8 cellular contexts compared by ENCODE assay signal in the genomic region with DNA sequence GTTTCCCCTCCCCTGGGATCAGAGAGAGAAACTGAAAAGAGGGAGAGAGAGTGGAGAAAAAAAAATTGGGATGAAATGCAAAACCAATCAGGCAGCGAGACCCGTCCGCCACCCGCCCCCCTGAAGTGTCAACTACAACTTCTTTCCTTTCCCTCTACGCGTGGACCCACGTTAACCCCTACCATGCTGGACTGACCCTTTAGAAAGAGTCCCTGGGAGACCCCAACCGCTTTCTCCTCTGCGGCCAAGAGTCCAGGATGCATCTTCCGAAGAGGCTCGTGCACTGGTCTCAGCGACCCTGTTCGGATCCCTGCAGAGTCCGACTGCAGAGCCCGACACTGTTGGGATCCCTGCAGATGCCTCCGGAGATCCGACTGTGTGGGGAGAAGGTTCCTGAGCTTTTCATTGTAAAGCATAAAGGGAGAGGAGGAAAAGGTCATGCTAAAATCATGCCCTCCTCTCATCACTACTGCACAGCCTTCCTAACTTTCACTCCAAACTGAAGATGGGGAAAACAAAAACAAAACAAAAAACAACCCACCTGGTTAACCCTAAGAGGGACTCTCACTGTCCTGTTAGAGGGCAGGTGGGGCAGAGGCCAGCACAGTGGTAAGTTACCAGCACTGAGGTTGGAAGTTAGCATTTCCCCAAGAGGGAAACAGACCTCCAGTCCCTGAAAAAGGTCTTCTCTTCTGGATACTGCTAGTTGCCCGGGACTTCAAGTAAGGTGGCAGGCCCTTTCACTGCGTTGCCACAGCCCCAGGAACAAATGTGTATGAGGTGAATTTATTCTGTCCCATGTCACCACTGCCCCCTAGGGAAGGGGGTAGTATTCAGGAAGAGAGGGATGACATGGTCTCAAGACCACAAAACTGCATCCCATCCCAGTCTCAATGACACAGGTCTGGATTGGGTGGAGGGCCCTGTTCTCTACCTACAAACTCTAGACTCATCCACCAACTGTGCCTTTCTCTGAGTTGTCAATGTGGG. TPM values are rescaled to one million over a fixed set of nuclear protein-coding genes. Genes with fewer than 3 reads are reported as not detected.
DNase-seq lines count a peak whose midpoint lies in the region; ATAC-seq and TF ChIP-seq lines count a peak whose summit lies in the region.

No MANE protein-coding gene starts in this region.

- H3K4me1 ChIP-seq in GM23248 (ENCODE audit: insufficient read depth), result peaks cover 4% of the 10 kb centered on the region
- peaks cover 0 to 53% (median 9%) of the 10 kb centered on the region in 3 donors for H3K4me1 ChIP-seq in gastroesophageal sphincter

- H3K27ac ChIP-seq in GM23248, result no peak overlapping the region
- peak overlapping the region in 3 of 4 donors; percentile 40 to 86 (median 59) for H3K27ac ChIP-seq in gastroesophageal sphincter
- no peak overlapping the region for H3K27ac ChIP-seq in brain microvascular endothelial cell

- H3K79me2 ChIP-seq in GM23248 (ENCODE audit: insufficient read depth), result no peaks in the 10 kb centered on the region

- no peaks in the 10 kb centered on the region for H3K9me2 ChIP-seq in GM23248 (ENCODE audit: insufficient read depth)

- H3K9me3 ChIP-seq in GM23248 (ENCODE audit: low read depth), result no peaks in the 10 kb centered on the region
- no peaks in the 10 kb centered on the region for H3K9me3 ChIP-seq in T-helper 17 cell (ENCODE audit: control insufficient read depth, low read length, poor library complexity, severe bottlenecking)
- no peaks in the 10 kb centered on the region for H3K9me3 ChIP-seq in gastroesophageal sphincter

- H3K27ac Mint-ChIP-seq in T-helper 17 cell, result no peak overlapping the region

- no peak overlapping the region for H2AFZ ChIP-seq in GM23248

- TF ChIP-seq CTCF in gastroesophageal sphincter (IDR thresholded peaks at IDR 0.05), result no peak
- no peak for TF ChIP-seq CTCF in brain microvascular endothelial cell (IDR thresholded peaks at IDR 0.05; ENCODE audit: low read depth, low read length, missing control alignments)

- peak overlapping the region; percentile 53 for H3K4me3 ChIP-seq in GM23248
- H3K4me3 ChIP-seq in gastroesophageal sphincter, result peak overlapping the region; percentile 64 to 68
- H3K4me3 ChIP-seq in brain microvascular endothelial cell (ENCODE audit: low read depth, low read length), result no peak overlapping the region

- no peak for TF ChIP-seq POLR2A in gastroesophageal sphincter (IDR thresholded peaks at IDR 0.05)

- no peak for TF ChIP-seq EP300 in gastroesophageal sphincter (IDR thresholded peaks at IDR 0.05)

- peaks cover 62% of the 10 kb centered on the region for H3K27me3 Mint-ChIP-seq in T-helper 17 cell

- peaks cover 7% of the 10 kb centered on the region for H3K36me3 Mint-ChIP-seq in T-helper 17 cell (ENCODE audit: low read depth)

- peak overlapping the region; percentile 77 for H3K4me2 ChIP-seq in GM23248 (ENCODE audit: unreplicated experiment)

- H3K36me3 ChIP-seq in GM23248 (ENCODE audit: low read depth) (no peaks in the 10 kb centered on the region), gastroesophageal sphincter (no peaks in the 10 kb centered on the region), brain microvascular endothelial cell (replicated peaks) (no peaks in the 10 kb centered on the region)

- no peak for DNase-seq in GM23248
- DNase-seq in T-helper 17 cell, result no peak
- peak; percentile 55 for DNase-seq in retina
- DNase-seq in 8988T, result no peak
- DNase-seq in NCI-H1694 treated with DMSO at 0.1 percent for 48 hours (lab: John Stamatoyannopoulos, UW), result no peak
- no peak for DNase-seq in brain microvascular endothelial cell

- no peak overlapping the region for H3K9ac ChIP-seq in GM23248

- 25 to 36% methylated on average over 19 of the region's 19 CpGs for WGBS in GM23248 (ENCODE audit: low coverage in 1 of 2, low lambda C conversion rate in 2 of 2, missing lambda C conversion rate in 2 of 2), 2 experiments
- 7 to 65% methylated on average over 2 to 7 of the region's 19 CpGs for WGBS in gastroesophageal sphincter (ENCODE audit: low coverage in 1 of 2), 2 donors

- peaks cover 9% of the 10 kb centered on the region for H3K4me1 Mint-ChIP-seq in T-helper 17 cell

- H3K27me3 ChIP-seq in GM23248 (replicated peaks; ENCODE audit: insufficient read depth) (peaks cover 36% of the 10 kb centered on the region), gastroesophageal sphincter (peaks cover 34% of the 10 kb centered on the region), brain microvascular endothelial cell (replicated peaks) (peaks cover 59% of the 10 kb centered on the region)

- in situ Hi-C loops in GM23248 (cut with MboI), result loop anchor here (10.0 kb wide), 1 partner anchor 214 kb away; no protein-coding TSS in a partner anchor
- in situ Hi-C loops in brain microvascular endothelial cell (cut with HindIII; ENCODE audit: low pct_ligation_motif_present, low sequenced_read_pairs), result no loop called here

- H4K20me1 ChIP-seq in GM23248 (ENCODE audit: insufficient read depth), result no peaks in the 10 kb centered on the region

- H3F3A ChIP-seq in GM23248 (ENCODE audit: insufficient read depth), result peaks cover 7% of the 10 kb centered on the region; the same call in 1 of the 2 replicates

- ATAC-seq in T-helper 17 cell, result no peak
- no peak for ATAC-seq in gastroesophageal sphincter
- ATAC-seq in HG03469 (IDR thresholded peaks at IDR 0.05; ENCODE audit: unreplicated experiment), result no peak

- H3K4me3 Mint-ChIP-seq in T-helper 17 cell, result peak overlapping the region; percentile 78

RNA-seq across cellular contexts. Expression of gene ADAMTS8, which starts 0.6 kb away (rescaled TPM):
- under 0.01 and 0.63 TPM in 2 replicates for total RNA-seq in GM23248 (2014; rRNA removed; shearing (Covaris generic))
- polyA plus RNA-seq in GM23248 (2016; fragmentation: Nextera tagmentation; extraction: Ambion mirVana), result 0.09 and 0.10 TPM in 2 replicates
- not detected for total RNA-seq in T-helper 17 cell
- 10 to 100 TPM in 3 of 4 donors, 1 to 10 TPM in 1; 10.0 to 45.6 (median 34.0) TPM for total RNA-seq in gastroesophageal sphincter

RNA-seq across cellular contexts. Expression of gene ADAMTS15, which starts 19.5 kb away (rescaled TPM):
- 0.97 and 1.3 TPM in 2 replicates for total RNA-seq in GM23248 (2014; rRNA removed; shearing (Covaris generic))
- polyA plus RNA-seq in GM23248 (2016; fragmentation: Nextera tagmentation; extraction: Ambion mirVana), result 0.09 TPM in 2 replicates
- total RNA-seq in T-helper 17 cell, result not detected
- total RNA-seq in gastroesophageal sphincter, result 10 to 100 TPM in 1 of 4 donors, 1 to 10 TPM in 3; 8.4 to 11.8 (median 9.5) TPM

Comparison
In these comparisons a context has a peak if more than half of its experiments do, and no peak if none do; other contexts are left out.
1. H3K27ac ChIP-seq: peak in gastroesophageal sphincter (3 of 4); none in GM23248 (single experiment) and brain microvascular endothelial cell (single experiment).